8 cellular contexts compared by ENCODE assay signal in genomic region chr1:27153927-27154358, GRCh38. TPM values are rescaled to one million over a fixed set of nuclear protein-coding genes. Genes with fewer than 3 reads are reported as not detected.
DNase-seq lines count a peak whose midpoint lies in the region; ATAC-seq and TF ChIP-seq lines count a peak whose summit lies in the region.

No MANE protein-coding gene starts in this region.

- no peak for TF ChIP-seq POLR2A in NB4 (IDR thresholded peaks at IDR 0.05; ENCODE audit: extremely low read depth, insufficient read length)

- H3K27me3 Mint-ChIP-seq in effector memory CD8-positive, alpha-beta T cell = no peaks in the 10 kb centered on the region
- no peaks in the 10 kb centered on the region for H3K27me3 Mint-ChIP-seq in neural progenitor cell (ENCODE audit: insufficient read depth, low read depth)

- H3K4me1 ChIP-seq in neural progenitor cell = peaks cover 21% of the 10 kb centered on the region
- no peaks in the 10 kb centered on the region for H3K4me1 ChIP-seq in foreskin keratinocyte

- H3K4me1 Mint-ChIP-seq in effector memory CD8-positive, alpha-beta T cell (ENCODE audit: low read depth in 2 of 2) = peaks cover 51 to 53% of the 10 kb centered on the region in 2 donors
- H3K4me1 Mint-ChIP-seq in neural progenitor cell = peaks cover 41% of the 10 kb centered on the region

- H3K4me3 Mint-ChIP-seq in effector memory CD8-positive, alpha-beta T cell = peak overlapping the region; percentile 89 to 90
- H3K4me3 Mint-ChIP-seq in neural progenitor cell = peak overlapping the region; percentile 93

- H3K9ac ChIP-seq in neural progenitor cell = no peak overlapping the region

- H3K79me2 ChIP-seq in neural progenitor cell (ENCODE audit: low read depth) = peaks cover 31% of the 10 kb centered on the region

- H3K4me3 ChIP-seq in NB4 (ENCODE audit: low read depth, low read length) (peak overlapping the region; percentile 70), neural progenitor cell (peak overlapping the region; percentile 71)

- peaks cover 20% of the 10 kb centered on the region for H3K36me3 Mint-ChIP-seq in effector memory CD8-positive, alpha-beta T cell (ENCODE audit: insufficient read depth)
- H3K36me3 Mint-ChIP-seq in neural progenitor cell = peaks cover 3% of the 10 kb centered on the region

- peaks cover 26% of the 10 kb centered on the region for H4K20me1 ChIP-seq in neural progenitor cell (ENCODE audit: low read depth)

- H3K9me3 ChIP-seq in neural progenitor cell (ENCODE audit: low read depth) = no peaks in the 10 kb centered on the region

- ATAC-seq in effector memory CD8-positive, alpha-beta T cell (replicated peaks) = no peak
- no peak for ATAC-seq in foreskin keratinocyte
- no peak for ATAC-seq in GM21528 (IDR thresholded peaks at IDR 0.05; ENCODE audit: low FRiP score, unreplicated experiment)

- H3K27ac Mint-ChIP-seq in effector memory CD8-positive, alpha-beta T cell = peak overlapping the region; percentile 97 to 100
- no peak overlapping the region for H3K27ac Mint-ChIP-seq in neural progenitor cell

- no peaks in the 10 kb centered on the region for H3K36me3 ChIP-seq in neural progenitor cell

- H3K4me2 ChIP-seq in neural progenitor cell = peak overlapping the region; percentile 96

- H3K27me3 ChIP-seq in neural progenitor cell (no peaks in the 10 kb centered on the region), foreskin keratinocyte (no peaks in the 10 kb centered on the region)

- no peak overlapping the region for H2AFZ ChIP-seq in neural progenitor cell (replicated peaks)

- H3K9me3 Mint-ChIP-seq in effector memory CD8-positive, alpha-beta T cell = no peaks in the 10 kb centered on the region
- H3K9me3 Mint-ChIP-seq in neural progenitor cell = no peaks in the 10 kb centered on the region

- peak overlapping the region; percentile 81 for H3K27ac ChIP-seq in C4-2B
- H3K27ac ChIP-seq in neural progenitor cell = no peak overlapping the region
- no peak overlapping the region for H3K27ac ChIP-seq in foreskin keratinocyte

- TF ChIP-seq CTCF in C4-2B (conservative IDR thresholded peaks at IDR 0.05) = no peak
- TF ChIP-seq CTCF in NB4 (IDR thresholded peaks at IDR 0.05; ENCODE audit: low read depth, low read length) = no peak
- TF ChIP-seq CTCF in neural progenitor cell (IDR thresholded peaks at IDR 0.05) = no peak
- no peak for TF ChIP-seq CTCF in foreskin keratinocyte (conservative IDR thresholded peaks at IDR 0.05)

- peak; percentile 31 for DNase-seq in NB4 (ENCODE audit: low read depth)
- no peak for DNase-seq in effector memory CD8-positive, alpha-beta T cell
- DNase-seq in neural progenitor cell (ENCODE audit: low spot score) = no peak
- DNase-seq in NCI-H1694 treated with DMSO at 0.1 percent for 48 hours (lab: John Stamatoyannopoulos, UW) = no peak
- no peak for DNase-seq in foreskin keratinocyte
- no peak for DNase-seq in kidney glomerular epithelial cell (lab: John Stamatoyannopoulos, UW)

- H3F3A ChIP-seq in neural progenitor cell (ENCODE audit: low read depth) = peaks cover 5% of the 10 kb centered on the region

RNA-seq across cellular contexts. Expression of gene SLC9A1, which starts 1.0 kb away (rescaled TPM):
- total RNA-seq in neural progenitor cell (ENCODE audit: low replicate concordance) = 1.8 and 5.7 TPM in 2 replicates
- 25.0 and 29.8 TPM in 2 replicates for total RNA-seq in foreskin keratinocyte
- polyA plus RNA-seq in foreskin keratinocyte = 40.2 and 44.5 TPM in 2 replicates
